In the genomic region with DNA sequence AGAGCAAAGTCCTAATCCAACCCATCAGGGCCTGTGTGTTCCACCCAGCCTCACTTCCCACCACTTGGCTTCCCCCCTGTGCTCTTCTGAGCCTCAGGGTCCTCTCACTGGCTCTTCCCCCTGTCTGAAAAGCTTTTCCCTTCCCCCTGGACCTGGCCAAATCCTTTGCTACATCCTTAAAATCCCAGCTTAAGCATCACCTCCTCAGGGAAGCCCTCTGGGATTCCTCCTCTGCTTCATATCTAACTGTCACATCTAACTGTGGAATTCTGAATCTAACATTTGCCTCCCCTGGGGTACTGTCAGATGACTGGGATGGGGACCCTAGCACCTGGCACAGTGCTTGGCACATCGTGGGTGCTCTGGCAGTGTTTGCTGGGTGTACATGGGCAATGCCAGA, we compare ENCODE assay signal across 22 cellular contexts. TPM values are rescaled to one million over a fixed set of nuclear protein-coding genes. Genes with fewer than 3 reads are reported as not detected.
DNase-seq lines count a peak whose midpoint lies in the region; ATAC-seq, FAIRE-seq and TF ChIP-seq lines count a peak whose summit lies in the region.
"Had no signal": no experiment of that assay in that cellular context is flagged by ENCODE, and none has a peak within 500 bp of the region (broad histone marks: within the 10 kb centered on the region; RNA-seq: fewer than 3 reads in every experiment).

No MANE protein-coding gene starts in this region.

- no peak overlapping the region for H4K5ac ChIP-seq in H9 (ENCODE audit: insufficient read length, low read depth, low read length)

- H3K79me1 ChIP-seq in H9 (ENCODE audit: insufficient read depth, low read depth, low read length, poor library complexity, severe bottlenecking), result no peaks in the 10 kb centered on the region

- H2AFZ ChIP-seq in H9 (ENCODE audit: low read length) (no peak overlapping the region), K562 (ENCODE audit: low read depth, low read length) (no peak overlapping the region)

- no peak overlapping the region for H2AK5ac ChIP-seq in H9 (ENCODE audit: insufficient read length, low read length)

- ATAC-seq in K562 (no peak), HG03045 (IDR thresholded peaks at IDR 0.05; ENCODE audit: unreplicated experiment) (no peak)
- ATAC-seq: CD8-positive, alpha-beta T cell had no signal

- H3K9me3 ChIP-seq in H9 (ENCODE audit: control insufficient read depth, low read depth, low read length), result no peaks in the 10 kb centered on the region
- no peaks in the 10 kb centered on the region for H3K9me3 ChIP-seq in K562 (replicated peaks; ENCODE audit: control insufficient read depth, insufficient read depth, low read depth, low read length)
- H3K9me3 ChIP-seq: Caco-2 had no signal

- no peak overlapping the region for H3T11ph ChIP-seq in H9 (ENCODE audit: low read length)

- no peak for TF ChIP-seq POLR2A in K562 (conservative IDR thresholded peaks at IDR 0.05)

- no peaks in the 10 kb centered on the region for H3K23me2 ChIP-seq in H9 (ENCODE audit: insufficient read length, low read depth, low read length, poor library complexity, severe bottlenecking)

- H3K9me3 Mint-ChIP-seq in H9 (no peaks in the 10 kb centered on the region), endothelial cell (ENCODE audit: unreplicated experiment) (no peaks in the 10 kb centered on the region)
- H3K9me3 Mint-ChIP-seq: CD4-positive, alpha-beta T cell; CD8-positive, alpha-beta T cell had no signal

- H3K56ac ChIP-seq in H9 (ENCODE audit: insufficient read length, low read depth, low read length), result no peak overlapping the region

- no peaks in the 10 kb centered on the region for H3K9me1 ChIP-seq in K562 (ENCODE audit: control insufficient read depth, insufficient read depth, low read length)

- no peak overlapping the region for H3K4me2 ChIP-seq in H9 (ENCODE audit: insufficient read depth, insufficient read length, low read length)
- H3K4me2 ChIP-seq in K562 (ENCODE audit: insufficient read depth, low read length), result no peak overlapping the region
- H3K4me2 ChIP-seq: BLaER1 treated with 17β-estradiol and CSF1 and Interleukin-3, amounts not matched to agents 10 nM and 100 nM had no signal

- TF ChIP-seq RAD21 in K562 (CRISPR knock-in tag; conservative IDR thresholded peaks at IDR 0.05 in 1 of 2, IDR thresholded peaks at IDR 0.05 in 1 of 2), result no peak

- CTCF ChIA-PET in K562 (lab: Yijun Ruan, JAX; ENCODE audit: low intra/inter-chr PET ratio), result no interaction called here

- DNase-seq in H9 (no peak), K562 (ENCODE audit: extremely low read depth in 1 of 4, low spot score in 3 of 4) (no peak), urothelium cell line (ENCODE audit: low spot score) (no peak), endothelial cell (ENCODE audit: low spot score) (no peak), HPDE6-E6E7 (ENCODE audit: extremely low spot score) (no peak)
- DNase-seq: 8988T; AML-193; Caco-2; Calu3; CD4-positive, alpha-beta T cell; CD8-positive, alpha-beta T cell; DMS79 treated with DMSO at 0.1 percent for 48 hours; GF-D8 had no signal

- H3K9ac ChIP-seq in H9 (ENCODE audit: extremely low read depth, insufficient read length, low read length) (no peak overlapping the region), K562 (ENCODE audit: insufficient read depth in 1 of 2, low read depth in 2 of 2, low read length in 2 of 2) (no peak overlapping the region)
- H3K9ac ChIP-seq: BLaER1 treated with 17β-estradiol and CSF1 and Interleukin-3, amounts not matched to agents 10 nM and 100 nM had no signal

- in situ Hi-C loops in K562 (cut with MboI), result no loop called here

- H3K27me3 ChIP-seq in H9 (ENCODE audit: insufficient read depth, low read length) (no peaks in the 10 kb centered on the region), K562 (ENCODE audit: control insufficient read depth in 2 of 2, insufficient read depth in 2 of 2, low read length in 2 of 2) (no peaks in the 10 kb centered on the region)
- H3K27me3 ChIP-seq: BLaER1 treated with 17β-estradiol and CSF1 and Interleukin-3, amounts not matched to agents 10 nM and 100 nM had no signal

- BruUV-seq in K562 (replicated peaks; lab: Mats Ljungman, UMichigan), result no TSS peak

- H3K14ac ChIP-seq in H9 (ENCODE audit: insufficient read depth, low read length), result peak overlapping the region; percentile 16; the same call in 1 of the 2 replicates

- no peak overlapping the region for H3K4ac ChIP-seq in H9 (ENCODE audit: low read depth, low read length)

- no peak for TF ChIP-seq CTCF in H9 (conservative IDR thresholded peaks at IDR 0.05)
- no peak for TF ChIP-seq CTCF in K562 (IDR thresholded peaks at IDR 0.05 in 2 of 3, conservative IDR thresholded peaks at IDR 0.05 in 1 of 3; ENCODE audit: insufficient read depth in 2 of 3, low read depth in 1 of 3, low read length in 3 of 3)
- no peak for TF ChIP-seq CTCF in endothelial cell (IDR thresholded peaks at IDR 0.05; ENCODE audit: unreplicated experiment)

- H3K23ac ChIP-seq in H9 (ENCODE audit: insufficient read length, low read depth, low read length), result no peak overlapping the region

- no peak overlapping the region for H3K4me3 ChIP-seq in K562
- H3K4me3 ChIP-seq: BLaER1 treated with 17β-estradiol and CSF1 and Interleukin-3, amounts not matched to agents 10 nM and 100 nM had no signal

- no peaks in the 10 kb centered on the region for H3K36me3 ChIP-seq in K562 (ENCODE audit: control insufficient read depth, insufficient read depth, low read length)
- H3K36me3 ChIP-seq: BLaER1 treated with 17β-estradiol and CSF1 and Interleukin-3, amounts not matched to agents 10 nM and 100 nM had no signal

- no peak for FAIRE-seq in K562 (lab: Jason Lieb, UNC)
- FAIRE-seq in urothelium cell line (lab: Jason Lieb, UNC), result peak; percentile 40
- FAIRE-seq: A204.1, D721Med, G401.6, GM12891, GM19239 had no signal

- intact Hi-C loops in K562 (cut with micrococcal nuclease), result no loop called here

- H4K91ac ChIP-seq in H9 (ENCODE audit: insufficient read length, low read depth, low read length), result no peak overlapping the region

- H2BK120ac ChIP-seq in H9 (ENCODE audit: low read depth, low read length, poor library complexity, severe bottlenecking), result no peak overlapping the region

- H3K18ac ChIP-seq in H9 (ENCODE audit: insufficient read length, low read depth, low read length), result no peak overlapping the region

- H3K27me3 Mint-ChIP-seq in H9 (ENCODE audit: low read depth), result peaks cover 14% of the 10 kb centered on the region
- H3K27me3 Mint-ChIP-seq in endothelial cell (ENCODE audit: unreplicated experiment), result peaks cover 8% of the 10 kb centered on the region
- H3K27me3 Mint-ChIP-seq: CD4-positive, alpha-beta T cell had no signal

- no peak overlapping the region for H4K8ac ChIP-seq in H9 (replicated peaks; ENCODE audit: insufficient read length, low read depth, low read length)

- H3K4me1 ChIP-seq in H9 (ENCODE audit: insufficient read depth, low read length) (no peaks in the 10 kb centered on the region), K562 (replicated peaks in 1 of 2; ENCODE audit: control insufficient read depth in 2 of 2, insufficient read depth in 2 of 2, low read length in 2 of 2) (peaks cover 12 to 41% of the 10 kb centered on the region in 2 experiments; a peak in 4 of 5 replicates)
- H3K4me1 ChIP-seq: Caco-2 had no signal

- H2BK15ac ChIP-seq in H9 (ENCODE audit: low read depth, low read length), result no peak overlapping the region

- H3K79me2 ChIP-seq in H9 (ENCODE audit: insufficient read depth, low read length), result no peaks in the 10 kb centered on the region
- H3K79me2 ChIP-seq in K562 (ENCODE audit: control insufficient read depth, insufficient read depth, low read length), result no peaks in the 10 kb centered on the region

- no peak overlapping the region for H2BK5ac ChIP-seq in H9 (ENCODE audit: insufficient read length, low read length)

- no peak overlapping the region; a peak in 1 of 7 replicates for H3K27ac Mint-ChIP-seq in H9
- no peak overlapping the region for H3K27ac Mint-ChIP-seq in endothelial cell (ENCODE audit: unreplicated experiment)
- H3K27ac Mint-ChIP-seq: B cell; CD4-positive, alpha-beta T cell; CD8-positive, alpha-beta T cell had no signal

- WGBS in H9 (ENCODE audit: extremely low coverage, insufficient read length, low lambda C conversion rate), result no CpG with 5 or more reads among the region's 1 CpG
- WGBS in K562 (ENCODE audit: insufficient coverage, low coverage, missing lambda C conversion rate), result 0% methylated on average over 1 of the region's 1 CpG

- H3K4me1 Mint-ChIP-seq in H9 (peaks cover 0 to 3% of the 10 kb centered on the region in 2 experiments; a peak in 2 of 4 replicates), endothelial cell (ENCODE audit: unreplicated experiment) (no peaks in the 10 kb centered on the region)

- H3K27ac ChIP-seq in H9 (ENCODE audit: insufficient read length, low read depth, low read length) (no peak overlapping the region), K562 (ENCODE audit: extremely low read depth, low read depth, low read length) (no peak overlapping the region)
- H3K27ac ChIP-seq: C4-2B had no signal

- no peaks in the 10 kb centered on the region for H3K36me3 Mint-ChIP-seq in H9 (ENCODE audit: insufficient read depth in 1 of 3, low read depth in 3 of 3)
- no peaks in the 10 kb centered on the region for H3K36me3 Mint-ChIP-seq in endothelial cell (ENCODE audit: low read depth, unreplicated experiment)
- H3K36me3 Mint-ChIP-seq: CD8-positive, alpha-beta T cell had no signal

- no peak overlapping the region for H2BK20ac ChIP-seq in H9 (ENCODE audit: low read depth, low read length, poor library complexity, severe bottlenecking)

- H3K4me3 Mint-ChIP-seq in H9 (no peak overlapping the region), endothelial cell (ENCODE audit: unreplicated experiment) (no peak overlapping the region)
- H3K4me3 Mint-ChIP-seq: B cell; CD4-positive, alpha-beta T cell; CD8-positive, alpha-beta T cell had no signal

- TF ChIP-seq EP300 in K562 (IDR thresholded peaks at IDR 0.05; ENCODE audit: low read length), result no peak

- no peak overlapping the region for H2BK12ac ChIP-seq in H9 (ENCODE audit: insufficient read length, low read depth, low read length)

- POLR2A ChIA-PET in K562 (lab: Yijun Ruan, JAX), result interaction anchor here (1.1 kb wide), 1 partner anchor 13 kb away, joined by 3 read pairs; no protein-coding TSS in a partner anchor

- H4K20me1 ChIP-seq in H9 (ENCODE audit: control insufficient read depth, insufficient read depth, insufficient read length), result no peaks in the 10 kb centered on the region
- H4K20me1 ChIP-seq in K562 (replicated peaks; ENCODE audit: control insufficient read depth, insufficient read depth, low read length), result no peaks in the 10 kb centered on the region

RNA-seq across cellular contexts. Expression of a gene that starts 1.0 kb away (rescaled TPM):
- total RNA-seq in H9 (2021), result 0.50 and 0.53 TPM in 2 replicates
- 3.5 and 12.7 TPM in 2 replicates for total RNA-seq in K562 (2011; cell fraction: chromatin; rRNA removed; ENCODE audit: low replicate concordance)
- 3.9 and 6.0 TPM in 2 replicates for total RNA-seq in K562 (2011; cell fraction: nucleolus; rRNA removed)
- 3.4 and 3.6 TPM in 2 replicates for total RNA-seq in K562 (2011; cell fraction: nucleoplasm; rRNA removed)
- 0.24 and 0.32 TPM in 2 replicates for total RNA-seq in K562 (2014; rRNA removed)
- 0.06 and 0.07 TPM in 2 replicates for total RNA-seq in K562 (2014; rRNA removed; fragmentation: Illumina TruSeq; extraction: Trizol)
- total RNA-seq in K562 (2015; rRNA removed; fragmentation: Illumina TruSeq; extraction: Trizol), result 0.11 TPM in 2 replicates
- 0.45 and 0.78 TPM in 2 replicates for total RNA-seq in K562 (2021)
- polyA plus RNA-seq in K562 (2011; rRNA removed), result 0.22 and 0.79 TPM in 2 replicates
- polyA plus RNA-seq in K562 (2011; cell fraction: cytosol; rRNA removed), result 0.13 and 1.0 TPM in 2 replicates
- 1.9 and 12.3 TPM in 2 replicates for polyA plus RNA-seq in K562 (2011; cell fraction: nucleus; rRNA removed)
- polyA plus RNA-seq in K562 (2012), result 0.56 and 0.90 TPM in 2 replicates
- polyA plus RNA-seq in K562 (2014; fragmentation: Illumina TruSeq; extraction: Trizol), result 0.30 and 0.31 TPM in 2 replicates
- under 1 TPM in 1 of 2 experiments, not detected in 1; 0.01 TPM for polyA plus RNA-seq in K562 (2014; fragmentation: Nextera tagmentation; extraction: Ambion mirVana)
- polyA plus RNA-seq in K562 (2014; rRNA removed), result 0.31 and 0.41 TPM in 2 replicates
- 0.09 and 0.74 TPM in 2 replicates for polyA minus RNA-seq in K562 (2011; rRNA and poly(A)+ RNA removed)
- polyA minus RNA-seq in K562 (2011; cell fraction: cytosol; rRNA and poly(A)+ RNA removed), result 0.27 and 1.0 TPM in 2 replicates
- polyA minus RNA-seq in K562 (2011; cell fraction: nucleus; rRNA and poly(A)+ RNA removed), result 0.56 and 2.4 TPM in 2 replicates
- 0.10 TPM for total RNA-seq in endothelial cell (ENCODE audit: unreplicated experiment)
- total RNA-seq: Caco-2 had no signal

RNA-seq across cellular contexts. Expression of a gene that starts 39.0 kb away (rescaled TPM):
- total RNA-seq in H9 (2021) (65.0 and 72.2 TPM in 2 replicates), K562 (2014; rRNA removed) (223 and 264 TPM in 2 replicates), K562 (2014; rRNA removed; fragmentation: Illumina TruSeq; extraction: Trizol) (33.0 and 44.9 TPM in 2 replicates), K562 (2015; rRNA removed; fragmentation: Illumina TruSeq; extraction: Trizol) (84.3 and 93.3 TPM in 2 replicates), K562 (2021) (109 and 110 TPM in 2 replicates), endothelial cell (ENCODE audit: unreplicated experiment) (57.7 TPM)
- total RNA-seq in K562 (2011; cell fraction: chromatin; rRNA removed; ENCODE audit: low replicate concordance), result 27.9 and 59.9 TPM in 2 replicates
- total RNA-seq in K562 (2011; cell fraction: nucleolus; rRNA removed), result 57.2 and 59.7 TPM in 2 replicates
- 42.7 and 46.9 TPM in 2 replicates for total RNA-seq in K562 (2011; cell fraction: nucleoplasm; rRNA removed)
- polyA plus RNA-seq in K562 (2011; rRNA removed) (75.6 and 90.4 TPM in 2 replicates), K562 (2014; fragmentation: Illumina TruSeq; extraction: Trizol) (29.0 and 64.7 TPM in 2 replicates), K562 (2014; fragmentation: Nextera tagmentation; extraction: Ambion mirVana) (1 to 10 TPM; 3.0 to 8.2 TPM), K562 (2014; rRNA removed) (216 and 229 TPM in 2 replicates)
- 89.9 and 177 TPM in 2 replicates for polyA plus RNA-seq in K562 (2011; cell fraction: cytosol; rRNA removed)
- polyA plus RNA-seq in K562 (2011; cell fraction: nucleus; rRNA removed), result 53.3 and 77.5 TPM in 2 replicates
- 85.4 and 89.3 TPM in 2 replicates for polyA plus RNA-seq in K562 (2012)
- polyA minus RNA-seq in K562 (2011; rRNA and poly(A)+ RNA removed), result 12.0 and 12.6 TPM in 2 replicates
- 14.5 and 18.6 TPM in 2 replicates for polyA minus RNA-seq in K562 (2011; cell fraction: cytosol; rRNA and poly(A)+ RNA removed)
- 16.3 and 27.0 TPM in 2 replicates for polyA minus RNA-seq in K562 (2011; cell fraction: nucleus; rRNA and poly(A)+ RNA removed)

RNA-seq across cellular contexts. Expression of a gene that starts 51.2 kb away (rescaled TPM):
- total RNA-seq in H9 (2021), result 455 TPM in 2 replicates
- total RNA-seq in K562 (2011; cell fraction: chromatin; rRNA removed; ENCODE audit: low replicate concordance), result 183 and 296 TPM in 2 replicates
- total RNA-seq in K562 (2011; cell fraction: nucleolus; rRNA removed), result 255 and 271 TPM in 2 replicates
- total RNA-seq in K562 (2011; cell fraction: nucleoplasm; rRNA removed), result 227 and 246 TPM in 2 replicates
- 311 and 355 TPM in 2 replicates for total RNA-seq in K562 (2014; rRNA removed)
- total RNA-seq in K562 (2014; rRNA removed; fragmentation: Illumina TruSeq; extraction: Trizol), result 320 and 405 TPM in 2 replicates
- 153 and 156 TPM in 2 replicates for total RNA-seq in K562 (2015; rRNA removed; fragmentation: Illumina TruSeq; extraction: Trizol)
- total RNA-seq in K562 (2021), result 308 and 361 TPM in 2 replicates
- polyA plus RNA-seq in K562 (2011; rRNA removed), result 669 and 756 TPM in 2 replicates
- polyA plus RNA-seq in K562 (2011; cell fraction: cytosol; rRNA removed), result 757 and 998 TPM in 2 replicates
- polyA plus RNA-seq in K562 (2011; cell fraction: nucleus; rRNA removed), result 651 and 768 TPM in 2 replicates
- polyA plus RNA-seq in K562 (2012), result 264 and 832 TPM in 2 replicates
- polyA plus RNA-seq in K562 (2014; fragmentation: Illumina TruSeq; extraction: Trizol), result 528 and 598 TPM in 2 replicates
- polyA plus RNA-seq in K562 (2014; fragmentation: Nextera tagmentation; extraction: Ambion mirVana), result 100 to 1,000 TPM in 1 of 2 experiments, 10 to 100 TPM in 1; 93.1 to 125 TPM
- 638 and 723 TPM in 2 replicates for polyA plus RNA-seq in K562 (2014; rRNA removed)
- 190 and 217 TPM in 2 replicates for polyA minus RNA-seq in K562 (2011; rRNA and poly(A)+ RNA removed)
- polyA minus RNA-seq in K562 (2011; cell fraction: cytosol; rRNA and poly(A)+ RNA removed), result 89.9 and 115 TPM in 2 replicates
- 99.2 and 197 TPM in 2 replicates for polyA minus RNA-seq in K562 (2011; cell fraction: nucleus; rRNA and poly(A)+ RNA removed)
- total RNA-seq in endothelial cell (ENCODE audit: unreplicated experiment), result 312 TPM
